ENCODE assay signal across 24 cellular contexts in the genomic region with DNA sequence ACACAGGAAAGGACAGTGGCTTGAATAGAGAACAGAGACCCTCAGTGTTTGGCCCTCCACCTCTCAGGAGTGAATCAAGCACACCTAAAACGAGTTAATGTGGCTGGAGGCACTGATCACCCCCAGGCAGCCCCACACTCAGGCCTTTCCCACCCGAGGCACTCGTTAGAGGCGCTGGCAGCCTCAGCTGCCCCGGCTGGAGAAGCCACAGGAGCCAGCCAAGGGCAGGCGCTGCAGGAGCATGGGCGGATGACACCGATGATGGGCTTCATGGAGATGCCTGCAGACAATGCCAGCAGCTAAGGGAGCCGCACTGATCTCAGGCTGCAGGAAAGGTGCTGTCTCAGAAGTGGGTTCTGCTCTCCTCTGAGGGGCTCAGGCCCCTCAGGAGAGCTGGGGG.
"Had no signal": no experiment of that assay in that cellular context is flagged by ENCODE, and none has a peak within 500 bp of the region (broad histone marks: within the 10 kb centered on the region; RNA-seq: fewer than 3 reads in every experiment).

No MANE protein-coding gene starts in this region.

- H3K36me3 ChIP-seq: esophagus squamous epithelium, gastrocnemius medialis, left ventricle myocardium inferior, transverse colon had no signal

- ATAC-seq: activated CD8-positive, alpha-beta memory T cell treated with anti-CD3 and anti-CD28 coated beads, Interleukin-2, amount 10 ng/mL, durations not matched to agents 7 days and 5 days; activated CD8-positive, alpha-beta T cell treated with anti-CD3 and anti-CD28 coated beads for 36 hours; activated naive CD8-positive, alpha-beta T cell treated with anti-CD3 and anti-CD28 coated beads, Interleukin-2, amount 50 U/mL, for 24 hours; effector memory CD8-positive, alpha-beta T cell; gastrocnemius medialis; stimulated activated effector memory CD8-positive, alpha-beta T cell treated with anti-CD3 and anti-CD28 coated beads, Interleukin-12 subunit alpha, Interleukin-12 subunit beta, amount 100 ng/mL, for 72 hours had no signal

- H3K27ac ChIP-seq: esophagus squamous epithelium, gastrocnemius medialis, left ventricle myocardium inferior, transverse colon had no signal

- H3K4me3 ChIP-seq: esophagus squamous epithelium, gastrocnemius medialis, left ventricle myocardium inferior, transverse colon had no signal

- H3K27me3 ChIP-seq: gastrocnemius medialis, transverse colon had no signal

- H3K9me3 ChIP-seq: esophagus squamous epithelium, gastrocnemius medialis, left ventricle myocardium inferior, transverse colon had no signal

- FAIRE-seq: endothelial cell of umbilical vein, small intestine, urothelium cell line had no signal

- DNase-seq: activated CD4-positive, alpha-beta T cell treated with anti-CD3 and anti-CD28 coated beads for 4 hours; activated CD8-positive, alpha-beta memory T cell treated with anti-CD3 and anti-CD28 coated beads, Interleukin-2, amount 10 ng/mL, durations not matched to agents 7 days and 5 days; activated gamma-delta T cell; activated naive CD4-positive, alpha-beta T cell treated with anti-CD3 and anti-CD28 coated beads, Interleukin-2, amount 50 U/mL, for 16 hours; activated naive CD8-positive, alpha-beta T cell treated with anti-CD3 and anti-CD28 coated beads, Interleukin-2, amount 50 U/mL, for 24 hours; activated T-cell treated with anti-CD3 and anti-CD28 coated beads for 4 hours; effector memory CD8-positive, alpha-beta T cell; esophagus squamous epithelium; hippocampal formation; kidney glomerular epithelial cell; midbrain; nephron progenitor cell; occipital lobe; posterior cingulate gyrus; small intestine; stimulated activated CD4-positive, alpha-beta T cell treated with anti-CD3 and anti-CD28 coated beads, Interleukin-2, amount 100 ng/mL, for 24 hours; T-helper 9 cell had no signal
